ENCODE assay signal across 19 cellular contexts in the genomic region with DNA sequence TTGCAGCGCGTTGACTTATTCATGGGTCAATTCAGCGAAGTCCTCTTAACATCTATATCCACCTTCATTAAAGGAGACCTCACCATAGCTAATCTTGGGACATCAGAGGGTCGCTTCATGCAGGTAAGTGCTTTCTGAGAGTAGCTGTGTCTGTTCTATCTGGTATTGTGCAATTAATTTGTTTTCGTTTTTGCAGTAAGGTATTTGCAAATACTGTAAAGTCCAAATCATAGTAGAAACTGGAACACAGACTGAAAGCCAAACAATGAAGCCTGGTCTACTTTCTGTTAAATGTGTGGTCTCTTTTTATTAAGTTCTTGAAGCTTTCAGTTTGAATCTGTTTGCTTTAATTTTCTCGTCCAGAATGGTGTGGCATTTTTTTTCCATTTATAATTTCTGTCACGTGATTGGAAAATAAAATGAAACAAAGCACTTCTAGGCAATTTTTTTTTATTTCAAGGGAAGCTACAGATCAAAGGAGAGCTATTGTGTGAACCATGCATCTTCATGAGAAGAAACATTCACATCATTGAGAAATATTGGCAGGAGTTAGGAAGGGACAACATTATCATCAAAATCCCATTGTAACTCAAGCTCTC. TPM values are rescaled to one million over a fixed set of nuclear protein-coding genes. Genes with fewer than 3 reads are reported as not detected.
"Had no signal": no experiment of that assay in that cellular context is flagged by ENCODE, and none has a peak within 500 bp of the region (broad histone marks: within the 10 kb centered on the region; RNA-seq: fewer than 3 reads in every experiment).

No MANE protein-coding gene starts in this region.

- H3K27ac ChIP-seq: body of pancreas, thyroid gland, uterus, WERI-Rb-1 had no signal

- H3K9me3 Mint-ChIP-seq: activated naive CD4-positive, alpha-beta T cell treated with anti-CD3 and anti-CD28 coated beads, Interleukin-2, amount 10 ng/mL, durations not matched to agents 7 days and 5 days; activated T-helper 1 cell treated with anti-CD3 and anti-CD28 coated beads, Interleukin-12 subunit alpha, Interleukin-12 subunit beta, Interleukin-2, Interleukin-4 antibody, amounts not matched to agents 30 ng/mL and 10 ng/mL and 1 ng/mL, durations not matched to agents 14 hours and 24 hours and 36 hours; central memory CD8-positive, alpha-beta T cell; effector memory CD8-positive, alpha-beta T cell; stimulated activated naive CD8-positive, alpha-beta T cell treated with anti-CD3 and anti-CD28 coated beads, Interleukin-15, amount 100 ng/mL, for 72 hours had no signal

- H3K4me1 ChIP-seq: uterus had no signal

- H3K27me3 Mint-ChIP-seq: activated naive CD4-positive, alpha-beta T cell treated with anti-CD3 and anti-CD28 coated beads, Interleukin-2, amount 10 ng/mL, durations not matched to agents 7 days and 5 days had no signal

- H3K27ac Mint-ChIP-seq: activated naive CD4-positive, alpha-beta T cell treated with anti-CD3 and anti-CD28 coated beads, Interleukin-2, amount 10 ng/mL, durations not matched to agents 7 days and 5 days; activated T-helper 1 cell treated with anti-CD3 and anti-CD28 coated beads, Interleukin-12 subunit alpha, Interleukin-12 subunit beta, Interleukin-2, Interleukin-4 antibody, amounts not matched to agents 30 ng/mL and 10 ng/mL and 1 ng/mL, durations not matched to agents 14 hours and 24 hours and 36 hours; effector memory CD8-positive, alpha-beta T cell; immature natural killer cell; stimulated activated naive CD8-positive, alpha-beta T cell treated with anti-CD3 and anti-CD28 coated beads, Interleukin-15, amount 100 ng/mL, for 72 hours had no signal

- DNase-seq: activated CD4-positive, alpha-beta T cell treated with anti-CD3 and anti-CD28 coated beads for 48 hours; activated naive CD4-positive, alpha-beta T cell treated with anti-CD3 and anti-CD28 coated beads, Interleukin-2, amount 10 ng/mL, durations not matched to agents 7 days and 5 days; body of pancreas; cortex of kidney; effector memory CD8-positive, alpha-beta T cell; erythroblast; glutamatergic neuron; immature natural killer cell; left colon; stimulated activated CD4-positive, alpha-beta T cell treated with anti-CD3 and anti-CD28 coated beads, Interleukin-15, amount 100 ng/mL, for 24 hours; stimulated activated CD4-positive, alpha-beta T cell treated with anti-CD3 and anti-CD28 coated beads, Interleukin-4, amount 100 ng/mL, for 24 hours; stimulated activated naive CD8-positive, alpha-beta T cell treated with anti-CD3 and anti-CD28 coated beads, Interleukin-15, amount 100 ng/mL, for 72 hours; T-helper 1 cell; thyroid gland; uterus; WERI-Rb-1 had no signal

- H3K4me3 Mint-ChIP-seq: activated naive CD4-positive, alpha-beta T cell treated with anti-CD3 and anti-CD28 coated beads, Interleukin-2, amount 10 ng/mL, durations not matched to agents 7 days and 5 days; activated T-helper 1 cell treated with anti-CD3 and anti-CD28 coated beads, Interleukin-12 subunit alpha, Interleukin-12 subunit beta, Interleukin-2, Interleukin-4 antibody, amounts not matched to agents 30 ng/mL and 10 ng/mL and 1 ng/mL, durations not matched to agents 14 hours and 24 hours and 36 hours; central memory CD8-positive, alpha-beta T cell; effector memory CD8-positive, alpha-beta T cell; immature natural killer cell; stimulated activated naive CD8-positive, alpha-beta T cell treated with anti-CD3 and anti-CD28 coated beads, Interleukin-15, amount 100 ng/mL, for 72 hours had no signal

- ATAC-seq: effector memory CD8-positive, alpha-beta T cell; left colon; stimulated activated naive CD8-positive, alpha-beta T cell treated with anti-CD3 and anti-CD28 coated beads, Interleukin-15, amount 100 ng/mL, for 72 hours had no signal

- H3K9me3 ChIP-seq: body of pancreas, thyroid gland, uterus had no signal

- H3K27me3 ChIP-seq: body of pancreas, thyroid gland, uterus had no signal

- H3K36me3 ChIP-seq: thyroid gland, uterus, WERI-Rb-1 had no signal

- H3K4me3 ChIP-seq: body of pancreas, thyroid gland, uterus had no signal

- H3K4me1 Mint-ChIP-seq: activated naive CD4-positive, alpha-beta T cell treated with anti-CD3 and anti-CD28 coated beads, Interleukin-2, amount 10 ng/mL, durations not matched to agents 7 days and 5 days; central memory CD8-positive, alpha-beta T cell; immature natural killer cell; stimulated activated naive CD8-positive, alpha-beta T cell treated with anti-CD3 and anti-CD28 coated beads, Interleukin-15, amount 100 ng/mL, for 72 hours had no signal

- H3K36me3 Mint-ChIP-seq: activated naive CD4-positive, alpha-beta T cell treated with anti-CD3 and anti-CD28 coated beads, Interleukin-2, amount 10 ng/mL, durations not matched to agents 7 days and 5 days; immature natural killer cell had no signal

RNA-seq across cellular contexts. Expression of a gene that starts 59.8 kb away (rescaled TPM):
- polyA plus RNA-seq: immature natural killer cell, neural cell had no signal
